1 cellular context compared by ENCODE assay signal in the genomic region with DNA sequence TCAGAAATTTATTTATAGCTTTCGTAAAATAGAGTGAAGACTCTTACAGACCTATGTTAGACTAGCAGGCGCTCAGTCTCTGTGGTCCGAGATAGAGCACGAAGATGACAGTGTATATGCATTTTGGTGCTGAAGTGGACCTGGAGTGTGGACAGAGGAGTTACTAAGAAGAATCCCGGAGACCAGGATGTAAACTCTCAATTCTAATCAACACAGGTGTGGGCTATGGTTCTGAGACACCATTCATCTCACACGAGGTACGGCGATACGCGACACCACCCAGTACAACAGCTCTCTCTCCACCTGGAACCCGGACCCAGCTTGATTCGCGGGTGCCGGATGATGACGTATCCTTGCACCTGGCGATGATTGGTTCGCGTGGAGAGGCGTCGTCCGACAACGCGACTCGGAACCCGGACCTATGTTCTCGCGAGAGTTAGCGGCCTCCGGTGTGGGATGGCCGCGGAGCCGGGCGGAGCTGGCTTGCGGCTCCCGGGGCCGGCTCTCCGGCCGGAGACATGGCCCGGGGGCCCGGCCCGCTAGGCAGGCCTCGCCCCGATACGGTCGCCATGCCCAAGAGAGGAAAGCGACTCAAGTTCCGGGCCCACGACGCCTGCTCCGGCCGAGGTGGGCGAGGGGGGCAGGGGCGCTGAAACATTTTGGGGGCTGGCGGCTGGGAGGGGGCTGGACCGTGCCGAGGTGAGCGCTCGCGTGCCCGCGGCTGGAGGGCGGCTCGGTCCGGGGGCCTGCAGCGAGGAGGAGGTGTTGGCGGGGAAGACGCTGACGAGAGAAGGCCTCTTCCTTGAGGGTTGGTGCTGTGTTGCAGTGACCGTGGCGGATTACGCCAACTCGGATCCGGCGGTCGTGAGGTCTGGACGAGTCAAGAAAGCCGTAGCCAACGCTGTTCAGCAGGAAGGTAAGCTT.
TF ChIP-seq lines count a peak whose summit lies in the region.

A gene with protein sequence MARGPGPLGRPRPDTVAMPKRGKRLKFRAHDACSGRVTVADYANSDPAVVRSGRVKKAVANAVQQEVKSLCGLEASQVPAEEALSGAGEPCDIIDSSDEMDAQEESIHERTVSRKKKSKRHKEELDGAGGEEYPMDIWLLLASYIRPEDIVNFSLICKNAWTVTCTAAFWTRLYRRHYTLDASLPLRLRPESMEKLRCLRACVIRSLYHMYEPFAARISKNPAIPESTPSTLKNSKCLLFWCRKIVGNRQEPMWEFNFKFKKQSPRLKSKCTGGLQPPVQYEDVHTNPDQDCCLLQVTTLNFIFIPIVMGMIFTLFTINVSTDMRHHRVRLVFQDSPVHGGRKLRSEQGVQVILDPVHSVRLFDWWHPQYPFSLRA (plus strand): TSS at position 427 of the 924 bp plus-strand sequence. CDS start 92 bp downstream, at position 519.

TF ChIP-seq in HepG2, 621 proteins besides CTCF, POLR2A, EP300 and RAD21 (continued from another document and continues in another):
- TF ChIP-seq, protein P1, sequence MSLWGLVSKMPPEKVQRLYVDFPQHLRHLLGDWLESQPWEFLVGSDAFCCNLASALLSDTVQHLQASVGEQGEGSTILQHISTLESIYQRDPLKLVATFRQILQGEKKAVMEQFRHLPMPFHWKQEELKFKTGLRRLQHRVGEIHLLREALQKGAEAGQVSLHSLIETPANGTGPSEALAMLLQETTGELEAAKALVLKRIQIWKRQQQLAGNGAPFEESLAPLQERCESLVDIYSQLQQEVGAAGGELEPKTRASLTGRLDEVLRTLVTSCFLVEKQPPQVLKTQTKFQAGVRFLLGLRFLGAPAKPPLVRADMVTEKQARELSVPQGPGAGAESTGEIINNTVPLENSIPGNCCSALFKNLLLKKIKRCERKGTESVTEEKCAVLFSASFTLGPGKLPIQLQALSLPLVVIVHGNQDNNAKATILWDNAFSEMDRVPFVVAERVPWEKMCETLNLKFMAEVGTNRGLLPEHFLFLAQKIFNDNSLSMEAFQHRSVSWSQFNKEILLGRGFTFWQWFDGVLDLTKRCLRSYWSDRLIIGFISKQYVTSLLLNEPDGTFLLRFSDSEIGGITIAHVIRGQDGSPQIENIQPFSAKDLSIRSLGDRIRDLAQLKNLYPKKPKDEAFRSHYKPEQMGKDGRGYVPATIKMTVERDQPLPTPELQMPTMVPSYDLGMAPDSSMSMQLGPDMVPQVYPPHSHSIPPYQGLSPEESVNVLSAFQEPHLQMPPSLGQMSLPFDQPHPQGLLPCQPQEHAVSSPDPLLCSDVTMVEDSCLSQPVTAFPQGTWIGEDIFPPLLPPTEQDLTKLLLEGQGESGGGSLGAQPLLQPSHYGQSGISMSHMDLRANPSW (CRISPR knock-in tag; IDR thresholded peaks at IDR 0.05; ENCODE audit: borderline replicate concordance): peak; percentile 70; the same call in 1 of the 2 replicates
- peak; percentile 63 for TF ChIP-seq TEAD3 (CRISPR knock-in tag; optimal IDR thresholded peaks at IDR 0.05; ENCODE audit: borderline replicate concordance)
- peak; percentile 49; the same call in 1 of the 2 replicates for TF ChIP-seq NKX3-1 (CRISPR knock-in tag; IDR thresholded peaks at IDR 0.05)
- no peak for TF ChIP-seq SRSF1 (optimal IDR thresholded peaks at IDR 0.05; ENCODE audit: low read depth, low read length)
- peak; percentile 80 for TF ChIP-seq ELF1 (CRISPR knock-in tag; IDR thresholded peaks at IDR 0.05)
- TF ChIP-seq NBN (conservative IDR thresholded peaks at IDR 0.05): no peak
- peak; percentile 83; the same call in 1 of the 2 replicates for TF ChIP-seq SIN3B (IDR thresholded peaks at IDR 0.05; ENCODE audit: low read length)
- peak; percentile 40; the same call in 1 of the 2 replicates for TF ChIP-seq IRF9 (CRISPR knock-in tag; IDR thresholded peaks at IDR 0.05; ENCODE audit: borderline replicate concordance)
- no peak for TF ChIP-seq ZBTB2 (CRISPR knock-in tag; IDR thresholded peaks at IDR 0.05; ENCODE audit: low read depth)
- TF ChIP-seq, protein P2, sequence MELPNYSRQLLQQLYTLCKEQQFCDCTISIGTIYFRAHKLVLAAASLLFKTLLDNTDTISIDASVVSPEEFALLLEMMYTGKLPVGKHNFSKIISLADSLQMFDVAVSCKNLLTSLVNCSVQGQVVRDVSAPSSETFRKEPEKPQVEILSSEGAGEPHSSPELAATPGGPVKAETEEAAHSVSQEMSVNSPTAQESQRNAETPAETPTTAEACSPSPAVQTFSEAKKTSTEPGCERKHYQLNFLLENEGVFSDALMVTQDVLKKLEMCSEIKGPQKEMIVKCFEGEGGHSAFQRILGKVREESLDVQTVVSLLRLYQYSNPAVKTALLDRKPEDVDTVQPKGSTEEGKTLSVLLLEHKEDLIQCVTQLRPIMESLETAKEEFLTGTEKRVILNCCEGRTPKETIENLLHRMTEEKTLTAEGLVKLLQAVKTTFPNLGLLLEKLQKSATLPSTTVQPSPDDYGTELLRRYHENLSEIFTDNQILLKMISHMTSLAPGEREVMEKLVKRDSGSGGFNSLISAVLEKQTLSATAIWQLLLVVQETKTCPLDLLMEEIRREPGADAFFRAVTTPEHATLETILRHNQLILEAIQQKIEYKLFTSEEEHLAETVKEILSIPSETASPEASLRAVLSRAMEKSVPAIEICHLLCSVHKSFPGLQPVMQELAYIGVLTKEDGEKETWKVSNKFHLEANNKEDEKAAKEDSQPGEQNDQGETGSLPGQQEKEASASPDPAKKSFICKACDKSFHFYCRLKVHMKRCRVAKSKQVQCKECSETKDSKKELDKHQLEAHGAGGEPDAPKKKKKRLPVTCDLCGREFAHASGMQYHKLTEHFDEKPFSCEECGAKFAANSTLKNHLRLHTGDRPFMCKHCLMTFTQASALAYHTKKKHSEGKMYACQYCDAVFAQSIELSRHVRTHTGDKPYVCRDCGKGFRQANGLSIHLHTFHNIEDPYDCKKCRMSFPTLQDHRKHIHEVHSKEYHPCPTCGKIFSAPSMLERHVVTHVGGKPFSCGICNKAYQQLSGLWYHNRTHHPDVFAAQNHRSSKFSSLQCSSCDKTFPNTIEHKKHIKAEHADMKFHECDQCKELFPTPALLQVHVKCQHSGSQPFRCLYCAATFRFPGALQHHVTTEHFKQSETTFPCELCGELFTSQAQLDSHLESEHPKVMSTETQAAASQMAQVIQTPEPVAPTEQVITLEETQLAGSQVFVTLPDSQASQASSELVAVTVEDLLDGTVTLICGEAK (IDR thresholded peaks at IDR 0.05): no peak
- TF ChIP-seq, protein P2 (CRISPR knock-in tag; IDR thresholded peaks at IDR 0.05): 0 out of 2 replicates have a peak, but pooled peaks have one; percentile 44
- TF ChIP-seq GABPB1 (CRISPR knock-in tag; IDR thresholded peaks at IDR 0.05): peak; percentile 81
- no peak for TF ChIP-seq RAD51 (IDR thresholded peaks at IDR 0.05; ENCODE audit: borderline replicate concordance)
- peak; percentile 74; the same call in 1 of the 2 replicates for TF ChIP-seq TFDP1 (CRISPR knock-in tag; IDR thresholded peaks at IDR 0.05; ENCODE audit: borderline replicate concordance)
- TF ChIP-seq MNT (IDR thresholded peaks at IDR 0.05): peak; percentile 36; the same call in 1 of the 2 replicates
- TF ChIP-seq, protein P3, sequence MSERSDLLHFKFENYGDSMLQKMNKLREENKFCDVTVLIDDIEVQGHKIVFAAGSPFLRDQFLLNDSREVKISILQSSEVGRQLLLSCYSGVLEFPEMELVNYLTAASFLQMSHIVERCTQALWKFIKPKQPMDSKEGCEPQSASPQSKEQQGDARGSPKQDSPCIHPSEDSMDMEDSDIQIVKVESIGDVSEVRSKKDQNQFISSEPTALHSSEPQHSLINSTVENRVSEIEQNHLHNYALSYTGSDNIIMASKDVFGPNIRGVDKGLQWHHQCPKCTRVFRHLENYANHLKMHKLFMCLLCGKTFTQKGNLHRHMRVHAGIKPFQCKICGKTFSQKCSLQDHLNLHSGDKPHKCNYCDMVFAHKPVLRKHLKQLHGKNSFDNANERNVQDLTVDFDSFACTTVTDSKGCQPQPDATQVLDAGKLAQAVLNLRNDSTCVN (CRISPR knock-in tag; IDR thresholded peaks at IDR 0.05; ENCODE audit: borderline replicate concordance): peak; percentile 72; the same call in 1 of the 2 replicates
- peak; percentile 90 for TF ChIP-seq ASH2L (IDR thresholded peaks at IDR 0.05; ENCODE audit: insufficient read length, low read depth, low read length)
- 0 out of 2 replicates have a peak, but pooled peaks have one; percentile 27 for TF ChIP-seq DNMT3B (CRISPR knock-in tag; conservative IDR thresholded peaks at IDR 0.05)
- TF ChIP-seq, protein P4, sequence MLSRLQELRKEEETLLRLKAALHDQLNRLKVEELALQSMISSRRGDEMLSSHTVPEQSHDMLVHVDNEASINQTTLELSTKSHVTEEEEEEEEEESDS (CRISPR knock-in tag; IDR thresholded peaks at IDR 0.05; ENCODE audit: borderline replicate concordance): no peak
- TF ChIP-seq ESRRA (CRISPR knock-in tag; IDR thresholded peaks at IDR 0.05; ENCODE audit: low read depth): peak; percentile 77
- TF ChIP-seq, protein P5, sequence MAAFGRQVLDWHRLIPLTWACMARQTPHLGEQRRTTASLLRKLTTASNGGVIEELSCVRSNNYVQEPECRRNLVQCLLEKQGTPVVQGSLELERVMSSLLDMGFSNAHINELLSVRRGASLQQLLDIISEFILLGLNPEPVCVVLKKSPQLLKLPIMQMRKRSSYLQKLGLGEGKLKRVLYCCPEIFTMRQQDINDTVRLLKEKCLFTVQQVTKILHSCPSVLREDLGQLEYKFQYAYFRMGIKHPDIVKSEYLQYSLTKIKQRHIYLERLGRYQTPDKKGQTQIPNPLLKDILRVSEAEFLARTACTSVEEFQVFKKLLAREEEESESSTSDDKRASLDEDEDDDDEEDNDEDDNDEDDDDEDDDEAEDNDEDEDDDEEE (CRISPR knock-in tag; IDR thresholded peaks at IDR 0.05): peak; percentile 18; the same call in 1 of the 2 replicates
- TF ChIP-seq, protein P6, sequence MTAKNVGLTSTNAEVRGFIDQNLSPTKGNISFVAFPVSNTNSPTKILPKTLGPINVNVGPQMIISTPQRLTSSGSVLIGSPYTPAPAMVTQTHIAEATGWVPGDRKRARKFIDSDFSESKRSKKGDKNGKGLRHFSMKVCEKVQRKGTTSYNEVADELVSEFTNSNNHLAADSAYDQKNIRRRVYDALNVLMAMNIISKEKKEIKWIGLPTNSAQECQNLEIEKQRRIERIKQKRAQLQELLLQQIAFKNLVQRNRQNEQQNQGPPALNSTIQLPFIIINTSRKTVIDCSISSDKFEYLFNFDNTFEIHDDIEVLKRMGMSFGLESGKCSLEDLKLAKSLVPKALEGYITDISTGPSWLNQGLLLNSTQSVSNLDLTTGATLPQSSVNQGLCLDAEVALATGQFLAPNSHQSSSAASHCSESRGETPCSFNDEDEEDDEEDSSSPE (CRISPR knock-in tag; IDR thresholded peaks at IDR 0.05): peak; percentile 65
- no peak for TF ChIP-seq ZNF776 (CRISPR knock-in tag; IDR thresholded peaks at IDR 0.05)
